Comparison of ENCODE assay signal across 1 cellular context in the genomic region with DNA sequence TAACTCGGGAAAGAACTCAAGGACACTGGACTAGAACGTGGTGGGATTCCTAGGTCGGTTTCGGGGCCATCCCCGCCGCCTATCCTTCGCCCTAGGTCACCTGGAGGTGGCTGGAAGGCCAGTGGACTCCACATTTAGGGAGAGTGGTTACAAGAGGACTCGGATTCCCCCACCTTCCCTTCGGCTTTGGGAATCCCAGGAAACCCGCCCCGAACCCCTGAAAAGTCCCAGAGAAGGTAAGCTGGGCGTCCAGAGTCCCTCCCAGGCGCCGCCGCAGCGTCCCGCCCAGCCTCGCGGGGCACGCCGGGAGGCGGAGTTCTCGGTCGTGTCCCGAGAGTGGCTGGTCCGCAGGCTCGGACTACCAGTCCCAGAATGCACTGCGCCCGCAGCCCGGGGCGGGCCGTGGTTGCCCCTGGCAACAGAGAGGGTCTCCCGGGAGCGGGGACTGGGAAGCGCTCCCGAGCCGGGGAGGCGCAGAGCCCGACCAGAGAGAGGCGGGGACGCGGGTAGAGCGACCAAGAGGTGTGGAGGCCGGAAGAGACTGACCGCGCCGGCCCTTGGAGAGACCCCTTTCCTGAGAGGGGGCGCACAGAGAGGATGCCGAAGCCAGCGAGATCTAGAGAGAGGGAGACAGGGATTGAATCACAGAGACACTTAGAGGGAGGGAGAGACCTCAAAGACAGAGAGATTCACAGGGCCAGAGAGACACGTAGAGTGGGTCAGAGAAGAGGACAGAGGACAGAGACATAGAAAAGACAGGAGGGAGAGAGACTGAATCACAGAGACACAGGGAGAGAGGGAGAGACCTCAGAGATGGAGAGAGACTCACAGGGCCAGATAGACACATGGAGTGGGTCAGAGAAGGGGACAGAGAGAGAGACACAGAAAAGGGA.
A peak's percentile ranks its signal among the peaks of the same experiment; 100 is the strongest.
TF ChIP-seq lines count a peak whose summit lies in the region.

No MANE protein-coding gene starts in this region.

TF ChIP-seq in HepG2, 621 proteins besides CTCF, POLR2A, EP300 and RAD21 (continued from another document):
- TF ChIP-seq, protein P1, sequence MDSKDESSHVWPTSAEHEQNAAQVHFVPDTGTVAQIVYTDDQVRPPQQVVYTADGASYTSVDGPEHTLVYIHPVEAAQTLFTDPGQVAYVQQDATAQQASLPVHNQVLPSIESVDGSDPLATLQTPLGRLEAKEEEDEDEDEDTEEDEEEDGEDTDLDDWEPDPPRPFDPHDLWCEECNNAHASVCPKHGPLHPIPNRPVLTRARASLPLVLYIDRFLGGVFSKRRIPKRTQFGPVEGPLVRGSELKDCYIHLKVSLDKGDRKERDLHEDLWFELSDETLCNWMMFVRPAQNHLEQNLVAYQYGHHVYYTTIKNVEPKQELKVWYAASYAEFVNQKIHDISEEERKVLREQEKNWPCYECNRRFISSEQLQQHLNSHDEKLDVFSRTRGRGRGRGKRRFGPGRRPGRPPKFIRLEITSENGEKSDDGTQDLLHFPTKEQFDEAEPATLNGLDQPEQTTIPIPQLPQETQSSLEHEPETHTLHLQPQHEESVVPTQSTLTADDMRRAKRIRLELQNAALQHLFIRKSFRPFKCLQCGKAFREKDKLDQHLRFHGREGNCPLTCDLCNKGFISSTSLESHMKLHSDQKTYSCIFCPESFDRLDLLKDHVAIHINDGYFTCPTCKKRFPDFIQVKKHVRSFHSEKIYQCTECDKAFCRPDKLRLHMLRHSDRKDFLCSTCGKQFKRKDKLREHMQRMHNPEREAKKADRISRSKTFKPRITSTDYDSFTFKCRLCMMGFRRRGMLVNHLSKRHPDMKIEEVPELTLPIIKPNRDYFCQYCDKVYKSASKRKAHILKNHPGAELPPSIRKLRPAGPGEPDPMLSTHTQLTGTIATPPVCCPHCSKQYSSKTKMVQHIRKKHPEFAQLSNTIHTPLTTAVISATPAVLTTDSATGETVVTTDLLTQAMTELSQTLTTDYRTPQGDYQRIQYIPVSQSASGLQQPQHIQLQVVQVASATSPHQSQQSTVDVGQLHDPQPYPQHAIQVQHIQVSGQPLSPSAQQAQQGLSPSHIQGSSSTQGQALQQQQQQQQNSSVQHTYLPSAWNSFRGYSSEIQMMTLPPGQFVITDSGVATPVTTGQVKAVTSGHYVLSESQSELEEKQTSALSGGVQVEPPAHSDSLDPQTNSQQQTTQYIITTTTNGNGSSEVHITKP (CRISPR knock-in tag; IDR thresholded peaks at IDR 0.05; ENCODE audit: low read depth), result no peak
- TF ChIP-seq SP1 (IDR thresholded peaks at IDR 0.05) (no peak), SP1 (CRISPR knock-in tag; IDR thresholded peaks at IDR 0.05) (peak; percentile 90), NAIF1 (CRISPR knock-in tag; IDR thresholded peaks at IDR 0.05; ENCODE audit: borderline replicate concordance) (peak; percentile 97), ZBTB38 (CRISPR knock-in tag; IDR thresholded peaks at IDR 0.05) (no peak), POLR2AphosphoS5 (IDR thresholded peaks at IDR 0.05; ENCODE audit: low read depth, low read length) (peak; percentile 48), FOXK1 (CRISPR knock-in tag; IDR thresholded peaks at IDR 0.05; ENCODE audit: borderline replicate concordance, low read depth) (0 out of 2 replicates have a peak, but pooled peaks have one; percentile 39), THAP11 (CRISPR knock-in tag; IDR thresholded peaks at IDR 0.05) (peak; percentile 99), ZNF33B (CRISPR knock-in tag; IDR thresholded peaks at IDR 0.05) (0 out of 2 replicates have a peak, but pooled peaks have one; percentile 19), POLR2G (IDR thresholded peaks at IDR 0.05; ENCODE audit: low read depth, low read length) (peak; percentile 49; the same call in 1 of the 2 replicates), RBFOX2 (IDR thresholded peaks at IDR 0.05; ENCODE audit: low read depth, low read length) (peak; percentile 55), TCF7 (IDR thresholded peaks at IDR 0.05; ENCODE audit: low read depth) (no peak), ZNF44 (CRISPR knock-in tag; IDR thresholded peaks at IDR 0.05) (peak; percentile 49; the same call in 1 of the 2 replicates)
- TF ChIP-seq, protein P2, sequence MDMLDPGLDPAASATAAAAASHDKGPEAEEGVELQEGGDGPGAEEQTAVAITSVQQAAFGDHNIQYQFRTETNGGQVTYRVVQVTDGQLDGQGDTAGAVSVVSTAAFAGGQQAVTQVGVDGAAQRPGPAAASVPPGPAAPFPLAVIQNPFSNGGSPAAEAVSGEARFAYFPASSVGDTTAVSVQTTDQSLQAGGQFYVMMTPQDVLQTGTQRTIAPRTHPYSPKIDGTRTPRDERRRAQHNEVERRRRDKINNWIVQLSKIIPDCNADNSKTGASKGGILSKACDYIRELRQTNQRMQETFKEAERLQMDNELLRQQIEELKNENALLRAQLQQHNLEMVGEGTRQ (IDR thresholded peaks at IDR 0.05; ENCODE audit: low read depth, low read length), result no peak
- TF ChIP-seq, protein P2 (CRISPR knock-in tag; IDR thresholded peaks at IDR 0.05; ENCODE audit: borderline replicate concordance), result no peak
- TF ChIP-seq, protein P3, sequence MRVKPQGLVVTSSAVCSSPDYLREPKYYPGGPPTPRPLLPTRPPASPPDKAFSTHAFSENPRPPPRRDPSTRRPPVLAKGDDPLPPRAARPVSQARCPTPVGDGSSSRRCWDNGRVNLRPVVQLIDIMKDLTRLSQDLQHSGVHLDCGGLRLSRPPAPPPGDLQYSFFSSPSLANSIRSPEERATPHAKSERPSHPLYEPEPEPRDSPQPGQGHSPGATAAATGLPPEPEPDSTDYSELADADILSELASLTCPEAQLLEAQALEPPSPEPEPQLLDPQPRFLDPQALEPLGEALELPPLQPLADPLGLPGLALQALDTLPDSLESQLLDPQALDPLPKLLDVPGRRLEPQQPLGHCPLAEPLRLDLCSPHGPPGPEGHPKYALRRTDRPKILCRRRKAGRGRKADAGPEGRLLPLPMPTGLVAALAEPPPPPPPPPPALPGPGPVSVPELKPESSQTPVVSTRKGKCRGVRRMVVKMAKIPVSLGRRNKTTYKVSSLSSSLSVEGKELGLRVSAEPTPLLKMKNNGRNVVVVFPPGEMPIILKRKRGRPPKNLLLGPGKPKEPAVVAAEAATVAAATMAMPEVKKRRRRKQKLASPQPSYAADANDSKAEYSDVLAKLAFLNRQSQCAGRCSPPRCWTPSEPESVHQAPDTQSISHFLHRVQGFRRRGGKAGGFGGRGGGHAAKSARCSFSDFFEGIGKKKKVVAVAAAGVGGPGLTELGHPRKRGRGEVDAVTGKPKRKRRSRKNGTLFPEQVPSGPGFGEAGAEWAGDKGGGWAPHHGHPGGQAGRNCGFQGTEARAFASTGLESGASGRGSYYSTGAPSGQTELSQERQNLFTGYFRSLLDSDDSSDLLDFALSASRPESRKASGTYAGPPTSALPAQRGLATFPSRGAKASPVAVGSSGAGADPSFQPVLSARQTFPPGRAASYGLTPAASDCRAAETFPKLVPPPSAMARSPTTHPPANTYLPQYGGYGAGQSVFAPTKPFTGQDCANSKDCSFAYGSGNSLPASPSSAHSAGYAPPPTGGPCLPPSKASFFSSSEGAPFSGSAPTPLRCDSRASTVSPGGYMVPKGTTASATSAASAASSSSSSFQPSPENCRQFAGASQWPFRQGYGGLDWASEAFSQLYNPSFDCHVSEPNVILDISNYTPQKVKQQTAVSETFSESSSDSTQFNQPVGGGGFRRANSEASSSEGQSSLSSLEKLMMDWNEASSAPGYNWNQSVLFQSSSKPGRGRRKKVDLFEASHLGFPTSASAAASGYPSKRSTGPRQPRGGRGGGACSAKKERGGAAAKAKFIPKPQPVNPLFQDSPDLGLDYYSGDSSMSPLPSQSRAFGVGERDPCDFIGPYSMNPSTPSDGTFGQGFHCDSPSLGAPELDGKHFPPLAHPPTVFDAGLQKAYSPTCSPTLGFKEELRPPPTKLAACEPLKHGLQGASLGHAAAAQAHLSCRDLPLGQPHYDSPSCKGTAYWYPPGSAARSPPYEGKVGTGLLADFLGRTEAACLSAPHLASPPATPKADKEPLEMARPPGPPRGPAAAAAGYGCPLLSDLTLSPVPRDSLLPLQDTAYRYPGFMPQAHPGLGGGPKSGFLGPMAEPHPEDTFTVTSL (CRISPR knock-in tag; IDR thresholded peaks at IDR 0.05; ENCODE audit: borderline replicate concordance), result no peak
- TF ChIP-seq, protein P4, sequence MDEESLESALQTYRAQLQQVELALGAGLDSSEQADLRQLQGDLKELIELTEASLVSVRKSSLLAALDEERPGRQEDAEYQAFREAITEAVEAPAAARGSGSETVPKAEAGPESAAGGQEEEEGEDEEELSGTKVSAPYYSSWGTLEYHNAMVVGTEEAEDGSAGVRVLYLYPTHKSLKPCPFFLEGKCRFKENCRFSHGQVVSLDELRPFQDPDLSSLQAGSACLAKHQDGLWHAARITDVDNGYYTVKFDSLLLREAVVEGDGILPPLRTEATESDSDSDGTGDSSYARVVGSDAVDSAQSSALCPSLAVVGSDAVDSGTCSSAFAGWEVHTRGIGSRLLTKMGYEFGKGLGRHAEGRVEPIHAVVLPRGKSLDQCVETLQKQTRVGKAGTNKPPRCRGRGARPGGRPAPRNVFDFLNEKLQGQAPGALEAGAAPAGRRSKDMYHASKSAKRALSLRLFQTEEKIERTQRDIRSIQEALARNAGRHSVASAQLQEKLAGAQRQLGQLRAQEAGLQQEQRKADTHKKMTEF (CRISPR knock-in tag; IDR thresholded peaks at IDR 0.05), result peak; percentile 47; the same call in 1 of the 2 replicates
- TF ChIP-seq, protein P5, sequence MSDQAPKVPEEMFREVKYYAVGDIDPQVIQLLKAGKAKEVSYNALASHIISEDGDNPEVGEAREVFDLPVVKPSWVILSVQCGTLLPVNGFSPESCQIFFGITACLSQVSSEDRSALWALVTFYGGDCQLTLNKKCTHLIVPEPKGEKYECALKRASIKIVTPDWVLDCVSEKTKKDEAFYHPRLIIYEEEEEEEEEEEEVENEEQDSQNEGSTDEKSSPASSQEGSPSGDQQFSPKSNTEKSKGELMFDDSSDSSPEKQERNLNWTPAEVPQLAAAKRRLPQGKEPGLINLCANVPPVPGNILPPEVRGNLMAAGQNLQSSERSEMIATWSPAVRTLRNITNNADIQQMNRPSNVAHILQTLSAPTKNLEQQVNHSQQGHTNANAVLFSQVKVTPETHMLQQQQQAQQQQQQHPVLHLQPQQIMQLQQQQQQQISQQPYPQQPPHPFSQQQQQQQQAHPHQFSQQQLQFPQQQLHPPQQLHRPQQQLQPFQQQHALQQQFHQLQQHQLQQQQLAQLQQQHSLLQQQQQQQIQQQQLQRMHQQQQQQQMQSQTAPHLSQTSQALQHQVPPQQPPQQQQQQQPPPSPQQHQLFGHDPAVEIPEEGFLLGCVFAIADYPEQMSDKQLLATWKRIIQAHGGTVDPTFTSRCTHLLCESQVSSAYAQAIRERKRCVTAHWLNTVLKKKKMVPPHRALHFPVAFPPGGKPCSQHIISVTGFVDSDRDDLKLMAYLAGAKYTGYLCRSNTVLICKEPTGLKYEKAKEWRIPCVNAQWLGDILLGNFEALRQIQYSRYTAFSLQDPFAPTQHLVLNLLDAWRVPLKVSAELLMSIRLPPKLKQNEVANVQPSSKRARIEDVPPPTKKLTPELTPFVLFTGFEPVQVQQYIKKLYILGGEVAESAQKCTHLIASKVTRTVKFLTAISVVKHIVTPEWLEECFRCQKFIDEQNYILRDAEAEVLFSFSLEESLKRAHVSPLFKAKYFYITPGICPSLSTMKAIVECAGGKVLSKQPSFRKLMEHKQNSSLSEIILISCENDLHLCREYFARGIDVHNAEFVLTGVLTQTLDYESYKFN (CRISPR knock-in tag; conservative IDR thresholded peaks at IDR 0.05), result peak; percentile 47; the same call in 1 of the 2 replicates
